9 cellular contexts compared by ENCODE assay signal in genomic region chr3:175941352-175941751, GRCh38.
DNase-seq lines count a peak whose midpoint lies in the region; ATAC-seq and TF ChIP-seq lines count a peak whose summit lies in the region.
"Had no signal": no experiment of that assay in that cellular context is flagged by ENCODE, and none has a peak within 500 bp of the region (broad histone marks: within the 10 kb centered on the region; RNA-seq: fewer than 3 reads in every experiment).

No MANE protein-coding gene starts in this region.

- intact Hi-C loops in lower leg skin (cut with DNase I; ENCODE audit: low total_unique reads), result no loop called here

- H3F3A ChIP-seq in DOHH2 (ENCODE audit: control insufficient read depth, insufficient read depth), result no peaks in the 10 kb centered on the region

- CTCF ChIA-PET in HEK293 (lab: Yijun Ruan, JAX), result interaction anchor here (0.6 to 0.7 kb wide), 2 partner anchors 12 to 29 kb away, joined by 3 read pairs; no protein-coding TSS in a partner anchor
- CTCF ChIA-PET in RWPE1 (lab: Yijun Ruan, JAX), result interaction anchor here (0.5 to 0.6 kb wide), 3 partner anchors 257 to 789 kb away, joined by 3 to 4 read pairs (median 3); no protein-coding TSS in a partner anchor

- H3K27me3 Mint-ChIP-seq in T-helper 17 cell, result no peaks in the 10 kb centered on the region
- H3K27me3 Mint-ChIP-seq: activated naive CD4-positive, alpha-beta T cell treated with anti-CD3 and anti-CD28 coated beads, Interleukin-2, amount 10 ng/mL, durations not matched to agents 7 days and 5 days had no signal

- H3K4me1 Mint-ChIP-seq in T-helper 17 cell, result no peaks in the 10 kb centered on the region
- H3K4me1 Mint-ChIP-seq: activated naive CD4-positive, alpha-beta T cell treated with anti-CD3 and anti-CD28 coated beads, Interleukin-2, amount 10 ng/mL, durations not matched to agents 7 days and 5 days had no signal

- H3K4me3 Mint-ChIP-seq in T-helper 17 cell, result no peak overlapping the region
- H3K4me3 Mint-ChIP-seq: activated naive CD4-positive, alpha-beta T cell treated with anti-CD3 and anti-CD28 coated beads, Interleukin-2, amount 10 ng/mL, durations not matched to agents 7 days and 5 days had no signal

- H3K4me3 ChIP-seq in DOHH2 (ENCODE audit: low read length), result no peak overlapping the region
- H3K4me3 ChIP-seq in HEK293 (ENCODE audit: low read depth, low read length), result no peak overlapping the region
- no peak overlapping the region for H3K4me3 ChIP-seq in lower leg skin (ENCODE audit: low read depth, poor library complexity, severe bottlenecking)

- no peaks in the 10 kb centered on the region for H3K36me3 Mint-ChIP-seq in T-helper 17 cell (ENCODE audit: low read depth)
- H3K36me3 Mint-ChIP-seq: activated naive CD4-positive, alpha-beta T cell treated with anti-CD3 and anti-CD28 coated beads, Interleukin-2, amount 10 ng/mL, durations not matched to agents 7 days and 5 days had no signal

- H3K9me3 ChIP-seq in DOHH2 (ENCODE audit: control insufficient read depth, insufficient read depth, low read length) (no peaks in the 10 kb centered on the region), HEK293 (ENCODE audit: control insufficient read depth, insufficient read depth, low read depth, low read length) (no peaks in the 10 kb centered on the region), T-helper 17 cell (ENCODE audit: control insufficient read depth, low read length, poor library complexity, severe bottlenecking) (no peaks in the 10 kb centered on the region)

- POLR2A ChIA-PET in HEK293 (lab: Yijun Ruan, JAX) (no interaction called here), RWPE1 (lab: Yijun Ruan, JAX; ENCODE audit: low non-redundant PET) (no interaction called here)

- no peak overlapping the region for H3K27ac Mint-ChIP-seq in T-helper 17 cell
- H3K27ac Mint-ChIP-seq: activated naive CD4-positive, alpha-beta T cell treated with anti-CD3 and anti-CD28 coated beads, Interleukin-2, amount 10 ng/mL, durations not matched to agents 7 days and 5 days had no signal

- H3K9me2 ChIP-seq in DOHH2 (replicated peaks; ENCODE audit: control insufficient read depth, low read length), result no peaks in the 10 kb centered on the region

- no peak overlapping the region for H3K4me2 ChIP-seq in DOHH2 (ENCODE audit: low read length)

- TF ChIP-seq CTCF in DOHH2 (IDR thresholded peaks at IDR 0.05; ENCODE audit: low read depth, low read length, poor library complexity, severe bottlenecking) (peak; percentile 70), HEK293 (tag by site-specific recombination; IDR thresholded peaks at IDR 0.05) (no peak), RWPE1 (conservative IDR thresholded peaks at IDR 0.05; ENCODE audit: low read depth) (0 out of 2 replicates have a peak, but pooled peaks have one; percentile 14), lower leg skin (IDR thresholded peaks at IDR 0.05) (no peak)

- TF ChIP-seq POLR2A in lower leg skin (IDR thresholded peaks at IDR 0.05), result no peak

- H3K4me1 ChIP-seq in DOHH2 (ENCODE audit: control insufficient read depth, low read length) (no peaks in the 10 kb centered on the region), HEK293 (ENCODE audit: control insufficient read depth, insufficient read depth, low read length) (no peaks in the 10 kb centered on the region)

- no peak overlapping the region for H3K27ac ChIP-seq in DOHH2 (ENCODE audit: low read depth, low read length)
- no peak overlapping the region for H3K27ac ChIP-seq in HEK293 (ENCODE audit: extremely low read depth, low read depth, low read length)
- H3K27ac ChIP-seq in RWPE1, result no peak overlapping the region

- no peak for DNase-seq in RWPE1 (ENCODE audit: low spot score)
- DNase-seq in islet precursor cell, result peak; percentile 72
- DNase-seq in lower leg skin (ENCODE audit: low spot score in 2 of 2), result no peak
- no peak for DNase-seq in RPMI8226
- DNase-seq in T-helper 17 cell, result no peak
- DNase-seq: activated naive CD4-positive, alpha-beta T cell treated with anti-CD3 and anti-CD28 coated beads, Interleukin-2, amount 10 ng/mL, durations not matched to agents 7 days and 5 days had no signal

- no peaks in the 10 kb centered on the region for H3K79me2 ChIP-seq in DOHH2 (ENCODE audit: control insufficient read depth, low read length)

- no peak for ATAC-seq in GM19328 (IDR thresholded peaks at IDR 0.05; ENCODE audit: unreplicated experiment)
- no peak for ATAC-seq in T-helper 17 cell

- H3K27me3 ChIP-seq in DOHH2 (ENCODE audit: control insufficient read depth, low read length), result no peaks in the 10 kb centered on the region

- no peaks in the 10 kb centered on the region for H4K20me1 ChIP-seq in DOHH2 (ENCODE audit: control insufficient read depth, insufficient read depth, low read depth, low read length)

- H3K36me3 ChIP-seq in DOHH2 (ENCODE audit: control insufficient read depth, low read length), result no peaks in the 10 kb centered on the region
- no peaks in the 10 kb centered on the region for H3K36me3 ChIP-seq in HEK293 (ENCODE audit: control insufficient read depth in 2 of 2, insufficient read depth in 1 of 2, low read length in 2 of 2)

TF ChIP-seq in HEK293, 187 proteins besides CTCF, POLR2A, EP300 and RAD21:
- no peak for TF ChIP-seq ZNF449 (tag by site-specific recombination; IDR thresholded peaks at IDR 0.05)
- TF ChIP-seq ZNF654 (tag by site-specific recombination; IDR thresholded peaks at IDR 0.05; ENCODE audit: low read depth), result peak; percentile 42

Comparison
In these comparisons a context has a peak if more than half of its experiments do, and no peak if none do; other contexts are left out.
1. CTCF ChIP-seq: peak in DOHH2 (single experiment) and RWPE1 (single experiment); none in HEK293 (single experiment) and lower leg skin (0 of 3).